1 cellular context compared by ENCODE assay signal in the genomic region with DNA sequence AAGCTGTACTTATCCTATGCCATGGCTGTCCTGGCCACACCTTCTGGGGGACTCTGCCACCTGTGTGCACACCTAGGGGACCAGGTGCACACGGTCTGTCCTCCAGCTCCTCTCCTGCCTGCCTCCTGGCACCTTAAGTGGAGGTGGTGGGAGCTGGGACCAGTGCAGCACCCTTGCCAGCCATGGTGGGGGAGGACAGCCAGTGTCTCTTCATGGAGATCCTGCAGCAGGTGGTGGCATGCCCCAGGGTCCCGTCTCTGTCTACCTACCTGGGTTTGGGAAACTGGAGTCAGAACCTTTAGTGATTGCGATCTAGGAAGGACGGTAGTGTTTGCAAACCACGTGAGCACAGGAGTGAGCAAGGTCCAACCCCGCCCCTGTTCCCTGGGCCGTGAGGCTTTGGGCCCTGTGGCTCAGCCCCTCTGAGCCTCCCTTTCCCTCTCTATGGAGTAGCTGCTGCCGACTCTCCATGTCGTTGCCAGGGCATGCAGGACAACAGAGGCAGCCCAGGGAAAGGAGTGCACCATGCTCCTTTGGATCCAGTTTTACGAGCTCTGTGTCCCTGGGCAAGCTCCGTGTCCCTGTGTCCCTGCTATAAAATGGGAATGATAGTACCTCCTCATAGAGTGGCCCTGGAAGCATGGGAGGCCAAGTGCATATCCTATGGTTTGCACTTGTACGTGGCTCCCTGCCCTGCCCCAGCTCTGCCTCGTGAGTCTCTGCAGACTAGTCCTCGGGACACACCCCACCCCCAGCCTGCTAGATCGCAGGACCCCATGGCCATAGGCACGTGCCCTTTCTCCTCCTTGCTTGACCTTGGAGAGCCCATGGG.
TF ChIP-seq lines count a peak whose summit lies in the region.

No MANE protein-coding gene starts in this region.

TF ChIP-seq in HepG2, 621 proteins besides CTCF, POLR2A, EP300 and RAD21 (continued from another document and continues in another):
- TF ChIP-seq, protein P1, sequence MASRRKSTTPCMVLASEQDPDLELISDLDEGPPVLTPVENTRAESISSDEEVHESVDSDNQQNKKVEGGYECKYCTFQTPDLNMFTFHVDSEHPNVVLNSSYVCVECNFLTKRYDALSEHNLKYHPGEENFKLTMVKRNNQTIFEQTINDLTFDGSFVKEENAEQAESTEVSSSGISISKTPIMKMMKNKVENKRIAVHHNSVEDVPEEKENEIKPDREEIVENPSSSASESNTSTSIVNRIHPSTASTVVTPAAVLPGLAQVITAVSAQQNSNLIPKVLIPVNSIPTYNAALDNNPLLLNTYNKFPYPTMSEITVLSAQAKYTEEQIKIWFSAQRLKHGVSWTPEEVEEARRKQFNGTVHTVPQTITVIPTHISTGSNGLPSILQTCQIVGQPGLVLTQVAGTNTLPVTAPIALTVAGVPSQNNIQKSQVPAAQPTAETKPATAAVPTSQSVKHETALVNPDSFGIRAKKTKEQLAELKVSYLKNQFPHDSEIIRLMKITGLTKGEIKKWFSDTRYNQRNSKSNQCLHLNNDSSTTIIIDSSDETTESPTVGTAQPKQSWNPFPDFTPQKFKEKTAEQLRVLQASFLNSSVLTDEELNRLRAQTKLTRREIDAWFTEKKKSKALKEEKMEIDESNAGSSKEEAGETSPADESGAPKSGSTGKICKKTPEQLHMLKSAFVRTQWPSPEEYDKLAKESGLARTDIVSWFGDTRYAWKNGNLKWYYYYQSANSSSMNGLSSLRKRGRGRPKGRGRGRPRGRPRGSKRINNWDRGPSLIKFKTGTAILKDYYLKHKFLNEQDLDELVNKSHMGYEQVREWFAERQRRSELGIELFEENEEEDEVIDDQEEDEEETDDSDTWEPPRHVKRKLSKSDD (CRISPR knock-in tag; IDR thresholded peaks at IDR 0.05; ENCODE audit: low read depth), result no peak
- TF ChIP-seq NR2F6 (IDR thresholded peaks at IDR 0.05), result no peak
- TF ChIP-seq NR2F6 (CRISPR knock-in tag; IDR thresholded peaks at IDR 0.05), result peak; percentile 21; the same call in 1 of the 2 replicates
- no peak; the same call in 1 of the 2 replicates for TF ChIP-seq THAP11 (CRISPR knock-in tag; IDR thresholded peaks at IDR 0.05)
- peak; percentile 86 for TF ChIP-seq HNF4G (IDR thresholded peaks at IDR 0.05; ENCODE audit: borderline replicate concordance, low read depth, low read length)
- TF ChIP-seq HNF4G (CRISPR knock-in tag; IDR thresholded peaks at IDR 0.05; ENCODE audit: borderline replicate concordance, low read depth), result peak; percentile 84; the same call in 1 of the 2 replicates
- 0 out of 2 replicates have a peak, but pooled peaks have one; percentile 12 for TF ChIP-seq AHR (CRISPR knock-in tag; IDR thresholded peaks at IDR 0.05)
- TF ChIP-seq SNAPC2 (CRISPR knock-in tag; IDR thresholded peaks at IDR 0.05), result no peak
- no peak for TF ChIP-seq ZNF569 (CRISPR knock-in tag; IDR thresholded peaks at IDR 0.05; ENCODE audit: borderline replicate concordance)
- TF ChIP-seq POLR2AphosphoS5 (IDR thresholded peaks at IDR 0.05; ENCODE audit: low read depth, low read length), result peak; percentile 74
- no peak for TF ChIP-seq SYNCRIP (IDR thresholded peaks at IDR 0.05; ENCODE audit: insufficient read depth, low read depth, low read length)
- no peak for TF ChIP-seq HOXA5 (CRISPR knock-in tag; IDR thresholded peaks at IDR 0.05)
- no peak for TF ChIP-seq ZSCAN12 (CRISPR knock-in tag; IDR thresholded peaks at IDR 0.05)
- no peak for TF ChIP-seq KAT2B (IDR thresholded peaks at IDR 0.05; ENCODE audit: borderline replicate concordance, low read depth, low read length)
- TF ChIP-seq, protein P2, sequence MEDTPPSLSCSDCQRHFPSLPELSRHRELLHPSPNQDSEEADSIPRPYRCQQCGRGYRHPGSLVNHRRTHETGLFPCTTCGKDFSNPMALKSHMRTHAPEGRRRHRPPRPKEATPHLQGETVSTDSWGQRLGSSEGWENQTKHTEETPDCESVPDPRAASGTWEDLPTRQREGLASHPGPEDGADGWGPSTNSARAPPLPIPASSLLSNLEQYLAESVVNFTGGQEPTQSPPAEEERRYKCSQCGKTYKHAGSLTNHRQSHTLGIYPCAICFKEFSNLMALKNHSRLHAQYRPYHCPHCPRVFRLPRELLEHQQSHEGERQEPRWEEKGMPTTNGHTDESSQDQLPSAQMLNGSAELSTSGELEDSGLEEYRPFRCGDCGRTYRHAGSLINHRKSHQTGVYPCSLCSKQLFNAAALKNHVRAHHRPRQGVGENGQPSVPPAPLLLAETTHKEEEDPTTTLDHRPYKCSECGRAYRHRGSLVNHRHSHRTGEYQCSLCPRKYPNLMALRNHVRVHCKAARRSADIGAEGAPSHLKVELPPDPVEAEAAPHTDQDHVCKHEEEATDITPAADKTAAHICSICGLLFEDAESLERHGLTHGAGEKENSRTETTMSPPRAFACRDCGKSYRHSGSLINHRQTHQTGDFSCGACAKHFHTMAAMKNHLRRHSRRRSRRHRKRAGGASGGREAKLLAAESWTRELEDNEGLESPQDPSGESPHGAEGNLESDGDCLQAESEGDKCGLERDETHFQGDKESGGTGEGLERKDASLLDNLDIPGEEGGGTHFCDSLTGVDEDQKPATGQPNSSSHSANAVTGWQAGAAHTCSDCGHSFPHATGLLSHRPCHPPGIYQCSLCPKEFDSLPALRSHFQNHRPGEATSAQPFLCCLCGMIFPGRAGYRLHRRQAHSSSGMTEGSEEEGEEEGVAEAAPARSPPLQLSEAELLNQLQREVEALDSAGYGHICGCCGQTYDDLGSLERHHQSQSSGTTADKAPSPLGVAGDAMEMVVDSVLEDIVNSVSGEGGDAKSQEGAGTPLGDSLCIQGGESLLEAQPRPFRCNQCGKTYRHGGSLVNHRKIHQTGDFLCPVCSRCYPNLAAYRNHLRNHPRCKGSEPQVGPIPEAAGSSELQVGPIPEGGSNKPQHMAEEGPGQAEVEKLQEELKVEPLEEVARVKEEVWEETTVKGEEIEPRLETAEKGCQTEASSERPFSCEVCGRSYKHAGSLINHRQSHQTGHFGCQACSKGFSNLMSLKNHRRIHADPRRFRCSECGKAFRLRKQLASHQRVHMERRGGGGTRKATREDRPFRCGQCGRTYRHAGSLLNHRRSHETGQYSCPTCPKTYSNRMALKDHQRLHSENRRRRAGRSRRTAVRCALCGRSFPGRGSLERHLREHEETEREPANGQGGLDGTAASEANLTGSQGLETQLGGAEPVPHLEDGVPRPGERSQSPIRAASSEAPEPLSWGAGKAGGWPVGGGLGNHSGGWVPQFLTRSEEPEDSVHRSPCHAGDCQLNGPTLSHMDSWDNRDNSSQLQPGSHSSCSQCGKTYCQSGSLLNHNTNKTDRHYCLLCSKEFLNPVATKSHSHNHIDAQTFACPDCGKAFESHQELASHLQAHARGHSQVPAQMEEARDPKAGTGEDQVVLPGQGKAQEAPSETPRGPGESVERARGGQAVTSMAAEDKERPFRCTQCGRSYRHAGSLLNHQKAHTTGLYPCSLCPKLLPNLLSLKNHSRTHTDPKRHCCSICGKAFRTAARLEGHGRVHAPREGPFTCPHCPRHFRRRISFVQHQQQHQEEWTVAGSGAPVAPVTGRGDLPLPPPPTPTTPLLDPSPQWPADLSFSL (CRISPR knock-in tag; IDR thresholded peaks at IDR 0.05), result no peak
- TF ChIP-seq ZNF547 (CRISPR knock-in tag; IDR thresholded peaks at IDR 0.05), result peak; percentile 82; the same call in 1 of the 2 replicates
- TF ChIP-seq CC2D1A (CRISPR knock-in tag; IDR thresholded peaks at IDR 0.05), result no peak
- TF ChIP-seq MAFG (CRISPR knock-in tag; IDR thresholded peaks at IDR 0.05), result no peak
- no peak; the same call in 1 of the 2 replicates for TF ChIP-seq ZSCAN21 (CRISPR knock-in tag; IDR thresholded peaks at IDR 0.05; ENCODE audit: borderline replicate concordance)
- peak; percentile 37; the same call in 1 of the 2 replicates for TF ChIP-seq ZNF12 (CRISPR knock-in tag; IDR thresholded peaks at IDR 0.05)
- TF ChIP-seq, protein P3, sequence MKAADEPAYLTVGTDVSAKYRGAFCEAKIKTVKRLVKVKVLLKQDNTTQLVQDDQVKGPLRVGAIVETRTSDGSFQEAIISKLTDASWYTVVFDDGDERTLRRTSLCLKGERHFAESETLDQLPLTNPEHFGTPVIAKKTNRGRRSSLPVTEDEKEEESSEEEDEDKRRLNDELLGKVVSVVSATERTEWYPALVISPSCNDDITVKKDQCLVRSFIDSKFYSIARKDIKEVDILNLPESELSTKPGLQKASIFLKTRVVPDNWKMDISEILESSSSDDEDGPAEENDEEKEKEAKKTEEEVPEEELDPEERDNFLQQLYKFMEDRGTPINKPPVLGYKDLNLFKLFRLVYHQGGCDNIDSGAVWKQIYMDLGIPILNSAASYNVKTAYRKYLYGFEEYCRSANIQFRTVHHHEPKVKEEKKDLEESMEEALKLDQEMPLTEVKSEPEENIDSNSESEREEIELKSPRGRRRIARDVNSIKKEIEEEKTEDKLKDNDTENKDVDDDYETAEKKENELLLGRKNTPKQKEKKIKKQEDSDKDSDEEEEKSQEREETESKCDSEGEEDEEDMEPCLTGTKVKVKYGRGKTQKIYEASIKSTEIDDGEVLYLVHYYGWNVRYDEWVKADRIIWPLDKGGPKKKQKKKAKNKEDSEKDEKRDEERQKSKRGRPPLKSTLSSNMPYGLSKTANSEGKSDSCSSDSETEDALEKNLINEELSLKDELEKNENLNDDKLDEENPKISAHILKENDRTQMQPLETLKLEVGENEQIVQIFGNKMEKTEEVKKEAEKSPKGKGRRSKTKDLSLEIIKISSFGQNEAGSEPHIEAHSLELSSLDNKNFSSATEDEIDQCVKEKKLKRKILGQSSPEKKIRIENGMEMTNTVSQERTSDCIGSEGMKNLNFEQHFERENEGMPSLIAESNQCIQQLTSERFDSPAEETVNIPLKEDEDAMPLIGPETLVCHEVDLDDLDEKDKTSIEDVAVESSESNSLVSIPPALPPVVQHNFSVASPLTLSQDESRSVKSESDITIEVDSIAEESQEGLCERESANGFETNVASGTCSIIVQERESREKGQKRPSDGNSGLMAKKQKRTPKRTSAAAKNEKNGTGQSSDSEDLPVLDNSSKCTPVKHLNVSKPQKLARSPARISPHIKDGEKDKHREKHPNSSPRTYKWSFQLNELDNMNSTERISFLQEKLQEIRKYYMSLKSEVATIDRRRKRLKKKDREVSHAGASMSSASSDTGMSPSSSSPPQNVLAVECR (CRISPR knock-in tag; IDR thresholded peaks at IDR 0.05; ENCODE audit: borderline replicate concordance), result no peak; the same call in 1 of the 2 replicates
- no peak for TF ChIP-seq TSC22D2 (CRISPR knock-in tag; IDR thresholded peaks at IDR 0.05; ENCODE audit: borderline replicate concordance)
- TF ChIP-seq, protein P4, sequence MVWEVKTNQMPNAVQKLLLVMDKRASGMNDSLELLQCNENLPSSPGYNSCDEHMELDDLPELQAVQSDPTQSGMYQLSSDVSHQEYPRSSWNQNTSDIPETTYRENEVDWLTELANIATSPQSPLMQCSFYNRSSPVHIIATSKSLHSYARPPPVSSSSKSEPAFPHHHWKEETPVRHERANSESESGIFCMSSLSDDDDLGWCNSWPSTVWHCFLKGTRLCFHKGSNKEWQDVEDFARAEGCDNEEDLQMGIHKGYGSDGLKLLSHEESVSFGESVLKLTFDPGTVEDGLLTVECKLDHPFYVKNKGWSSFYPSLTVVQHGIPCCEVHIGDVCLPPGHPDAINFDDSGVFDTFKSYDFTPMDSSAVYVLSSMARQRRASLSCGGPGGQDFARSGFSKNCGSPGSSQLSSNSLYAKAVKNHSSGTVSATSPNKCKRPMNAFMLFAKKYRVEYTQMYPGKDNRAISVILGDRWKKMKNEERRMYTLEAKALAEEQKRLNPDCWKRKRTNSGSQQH (CRISPR knock-in tag; IDR thresholded peaks at IDR 0.05; ENCODE audit: low read depth), result no peak
- peak; percentile 34; the same call in 1 of the 2 replicates for TF ChIP-seq FOSL2 (CRISPR knock-in tag; IDR thresholded peaks at IDR 0.05)
- no peak; the same call in 1 of the 2 replicates for TF ChIP-seq KDM3A (CRISPR knock-in tag; IDR thresholded peaks at IDR 0.05; ENCODE audit: low read depth)
- TF ChIP-seq, protein P5, sequence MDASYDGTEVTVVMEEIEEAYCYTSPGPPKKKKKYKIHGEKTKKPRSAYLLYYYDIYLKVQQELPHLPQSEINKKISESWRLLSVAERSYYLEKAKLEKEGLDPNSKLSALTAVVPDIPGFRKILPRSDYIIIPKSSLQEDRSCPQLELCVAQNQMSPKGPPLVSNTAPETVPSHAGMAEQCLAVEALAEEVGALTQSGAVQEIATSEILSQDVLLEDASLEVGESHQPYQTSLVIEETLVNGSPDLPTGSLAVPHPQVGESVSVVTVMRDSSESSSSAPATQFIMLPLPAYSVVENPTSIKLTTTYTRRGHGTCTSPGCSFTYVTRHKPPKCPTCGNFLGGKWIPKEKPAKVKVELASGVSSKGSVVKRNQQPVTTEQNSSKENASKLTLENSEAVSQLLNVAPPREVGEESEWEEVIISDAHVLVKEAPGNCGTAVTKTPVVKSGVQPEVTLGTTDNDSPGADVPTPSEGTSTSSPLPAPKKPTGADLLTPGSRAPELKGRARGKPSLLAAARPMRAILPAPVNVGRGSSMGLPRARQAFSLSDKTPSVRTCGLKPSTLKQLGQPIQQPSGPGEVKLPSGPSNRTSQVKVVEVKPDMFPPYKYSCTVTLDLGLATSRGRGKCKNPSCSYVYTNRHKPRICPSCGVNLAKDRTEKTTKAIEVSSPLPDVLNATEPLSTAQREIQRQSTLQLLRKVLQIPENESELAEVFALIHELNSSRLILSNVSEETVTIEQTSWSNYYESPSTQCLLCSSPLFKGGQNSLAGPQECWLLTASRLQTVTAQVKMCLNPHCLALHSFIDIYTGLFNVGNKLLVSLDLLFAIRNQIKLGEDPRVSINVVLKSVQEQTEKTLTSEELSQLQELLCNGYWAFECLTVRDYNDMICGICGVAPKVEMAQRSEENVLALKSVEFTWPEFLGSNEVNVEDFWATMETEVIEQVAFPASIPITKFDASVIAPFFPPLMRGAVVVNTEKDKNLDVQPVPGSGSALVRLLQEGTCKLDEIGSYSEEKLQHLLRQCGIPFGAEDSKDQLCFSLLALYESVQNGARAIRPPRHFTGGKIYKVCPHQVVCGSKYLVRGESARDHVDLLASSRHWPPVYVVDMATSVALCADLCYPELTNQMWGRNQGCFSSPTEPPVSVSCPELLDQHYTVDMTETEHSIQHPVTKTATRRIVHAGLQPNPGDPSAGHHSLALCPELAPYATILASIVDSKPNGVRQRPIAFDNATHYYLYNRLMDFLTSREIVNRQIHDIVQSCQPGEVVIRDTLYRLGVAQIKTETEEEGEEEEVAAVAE (CRISPR knock-in tag; IDR thresholded peaks at IDR 0.05; ENCODE audit: borderline replicate concordance), result no peak
- TF ChIP-seq TEAD3 (CRISPR knock-in tag; optimal IDR thresholded peaks at IDR 0.05; ENCODE audit: borderline replicate concordance), result peak; percentile 24
- TF ChIP-seq KLF9 (CRISPR knock-in tag; IDR thresholded peaks at IDR 0.05; ENCODE audit: low read depth), result no peak
- TF ChIP-seq IKZF4 (CRISPR knock-in tag; IDR thresholded peaks at IDR 0.05; ENCODE audit: borderline replicate concordance, low read depth, not compliant biosample characterization), result no peak
- no peak for TF ChIP-seq ZNF678 (CRISPR knock-in tag; IDR thresholded peaks at IDR 0.05)
- TF ChIP-seq IKZF1 (IDR thresholded peaks at IDR 0.05), result no peak
- TF ChIP-seq ZNF746 (CRISPR knock-in tag; IDR thresholded peaks at IDR 0.05), result no peak
- no peak for TF ChIP-seq REL (CRISPR knock-in tag; conservative IDR thresholded peaks at IDR 0.05)
- TF ChIP-seq SUZ12 (IDR thresholded peaks at IDR 0.05; ENCODE audit: low read depth, low read length), result no peak
- TF ChIP-seq KAT8 (CRISPR knock-in tag; IDR thresholded peaks at IDR 0.05), result peak; percentile 53; the same call in 1 of the 2 replicates
- peak; percentile 88; the same call in 1 of the 2 replicates for TF ChIP-seq GZF1 (CRISPR knock-in tag; IDR thresholded peaks at IDR 0.05)
- no peak; the same call in 1 of the 2 replicates for TF ChIP-seq SP4 (CRISPR knock-in tag; IDR thresholded peaks at IDR 0.05)
- peak; percentile 77; the same call in 1 of the 2 replicates for TF ChIP-seq HNRNPL (IDR thresholded peaks at IDR 0.05; ENCODE audit: low read depth, low read length)
